Comparison of ENCODE assay signal across 29 cellular contexts in the genomic region with DNA sequence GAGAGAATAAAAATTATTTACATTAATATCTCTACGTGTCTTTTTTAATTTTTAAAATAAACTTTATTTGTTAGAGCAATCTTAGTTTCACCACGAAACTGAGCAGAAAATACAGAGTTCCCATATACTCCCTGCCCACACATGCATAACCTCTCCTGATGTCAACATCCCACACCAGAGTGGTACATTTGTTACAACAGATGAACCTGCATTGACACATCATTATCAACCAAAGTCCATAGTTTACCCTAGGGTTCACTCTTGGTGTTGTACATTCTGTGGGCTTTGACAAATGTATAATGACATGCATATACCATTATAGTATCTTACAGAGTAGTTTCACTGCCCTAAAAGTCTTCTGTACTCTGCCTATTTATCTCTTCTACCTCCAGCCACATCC.
"Had no signal": no experiment of that assay in that cellular context is flagged by ENCODE, and none has a peak within 500 bp of the region (broad histone marks: within the 10 kb centered on the region; RNA-seq: fewer than 3 reads in every experiment).

No MANE protein-coding gene starts in this region.

- DNase-seq: naive thymus-derived CD8-positive, alpha-beta T cell; nephron progenitor cell; nucleus accumbens; pancreas; retina; spleen; stimulated activated CD4-positive, alpha-beta T cell treated with anti-CD3 and anti-CD28 coated beads, Interleukin-12 subunit alpha, Interleukin-12 subunit beta, amount 100 ng/mL, for 4 hours; stimulated activated CD4-positive, alpha-beta T cell treated with anti-CD3 and anti-CD28 coated beads, Interleukin-1b, Interleukin-23, amount 100 ng/mL, for 48 hours; stimulated activated CD4-positive, alpha-beta T cell treated with anti-CD3 and anti-CD28 coated beads, Interleukin-4, amount 100 ng/mL, for 1 hour; stimulated activated CD4-positive, alpha-beta T cell treated with anti-CD3 and anti-CD28 coated beads, Interleukin-4, amount 100 ng/mL, for 4 hours; stimulated activated CD8-positive, alpha-beta memory T cell treated with anti-CD3 and anti-CD28 coated beads, Interleukin-4, amount 100 ng/mL, for 48 hours; stimulated activated naive CD4-positive, alpha-beta T cell; stimulated activated naive CD8-positive, alpha-beta T cell treated with anti-CD3 and anti-CD28 coated beads, Interleukin-15, amount 100 ng/mL, for 72 hours; stimulated activated naive CD8-positive, alpha-beta T cell treated with anti-CD3 and anti-CD28 coated beads, Interleukin-15, Interleukin-2, amounts not matched to agents 100 U/mL and 50 U/mL, for 24 hours; substantia nigra; testis; tibial artery; transverse colon; upper lobe of right lung; uterus had no signal

- H3K4me2 ChIP-seq: smooth muscle cell had no signal

- H3K4me3 ChIP-seq: pancreas, prostate gland, right atrium auricular region, skin epidermis, smooth muscle cell, spleen, suprapubic skin, testis, tibial artery, transverse colon, upper lobe of right lung, uterus had no signal

- H3K36me3 ChIP-seq: neutrophil, pancreas, prostate gland, right atrium auricular region, spleen, suprapubic skin, tibial artery, transverse colon, upper lobe of right lung, uterus had no signal

- ATAC-seq: naive thymus-derived CD8-positive, alpha-beta T cell; natural killer cell treated with Interleukin-12 subunit alpha and Interleukin-12 subunit beta and Interleukin-15 and Interleukin-18, amount 100 ng/mL, for 72 hours; pancreas; sciatic nerve; stimulated activated memory B cell treated with anti-CD40 and anti-IgM and Interleukin-4, amounts not matched to agents 10 μg/mL and 1 μg/mL and 100 μg/mL, for 72 hours; stimulated activated naive CD8-positive, alpha-beta T cell treated with anti-CD3 and anti-CD28 coated beads, Interleukin-15, amount 100 ng/mL, for 72 hours; stimulated activated naive CD8-positive, alpha-beta T cell treated with anti-CD3 and anti-CD28 coated beads, Interleukin-15, Interleukin-2, amounts not matched to agents 100 U/mL and 50 U/mL, for 24 hours; upper lobe of right lung had no signal

- H3K27ac ChIP-seq: neutrophil, pancreas, prostate gland, right atrium auricular region, skin epidermis, spleen, suprapubic skin, testis, tibial artery, transverse colon, upper lobe of right lung, uterus had no signal

- H3K27me3 ChIP-seq: neutrophil, pancreas, right atrium auricular region, spleen, suprapubic skin, testis, tibial artery, transverse colon, upper lobe of right lung, uterus had no signal

- H3K9me3 ChIP-seq: neutrophil, pancreas, prostate gland, right atrium auricular region, spleen, suprapubic skin, testis, tibial artery, transverse colon, upper lobe of right lung, uterus had no signal

- FAIRE-seq: pancreas had no signal

- H3K4me1 ChIP-seq: pancreas, prostate gland, right atrium auricular region, spleen, suprapubic skin, testis, transverse colon, upper lobe of right lung, uterus had no signal
